1 cellular context compared by ENCODE assay signal in genomic region chr12:104604995-104605675, GRCh38.
TF ChIP-seq lines count a peak whose summit lies in the region.

No MANE protein-coding gene starts in this region.

TF ChIP-seq in GM12878, 131 proteins besides CTCF, POLR2A, EP300 and RAD21 (continued from another document):
- 0 out of 2 replicates have a peak, but pooled peaks have one; percentile 11 for TF ChIP-seq ATF2 (IDR thresholded peaks at IDR 0.05; ENCODE audit: low read length)
- TF ChIP-seq SIN3A (IDR thresholded peaks at IDR 0.05; ENCODE audit: low read depth, low read length): no peak
TF ChIP-seq in GM12878: peak in this region for 1.
